23 cellular contexts compared by ENCODE assay signal in genomic region chr1:41514381-41514780, GRCh38. TPM values are rescaled to one million over a fixed set of nuclear protein-coding genes. Genes with fewer than 3 reads are reported as not detected.
DNase-seq lines count a peak whose midpoint lies in the region; ATAC-seq and TF ChIP-seq lines count a peak whose summit lies in the region.
"Had no signal": no experiment of that assay in that cellular context is flagged by ENCODE, and none has a peak within 500 bp of the region (broad histone marks: within the 10 kb centered on the region; RNA-seq: fewer than 3 reads in every experiment).

No MANE protein-coding gene starts in this region.

- H3K4me3 ChIP-seq in right atrium auricular region: no peak overlapping the region
- no peak overlapping the region for H3K4me3 ChIP-seq in mucosa of descending colon
- no peak overlapping the region for H3K4me3 ChIP-seq in upper lobe of right lung
- H3K4me3 ChIP-seq: BLaER1 treated with 17β-estradiol and CSF1 and Interleukin-3, amounts not matched to agents 10 nM and 100 nM had no signal

- H3K27me3 ChIP-seq in right atrium auricular region: no peaks in the 10 kb centered on the region
- H3K27me3 ChIP-seq in upper lobe of right lung: no peaks in the 10 kb centered on the region
- H3K27me3 ChIP-seq: BLaER1 treated with 17β-estradiol and CSF1 and Interleukin-3, amounts not matched to agents 10 nM and 100 nM had no signal

- intact Hi-C loops in Right ventricle myocardium superior (cut with DNase I): no loop called here
- intact Hi-C loops in mucosa of descending colon (cut with DNase I, micrococcal nuclease): no loop called here
- intact Hi-C loops in upper lobe of right lung (cut with DNase I): no loop called here

- TF ChIP-seq CTCF in right atrium auricular region (IDR thresholded peaks at IDR 0.05): no peak
- no peak for TF ChIP-seq CTCF in mucosa of descending colon (IDR thresholded peaks at IDR 0.05)
- no peak for TF ChIP-seq CTCF in upper lobe of right lung (IDR thresholded peaks at IDR 0.05)

- no peaks in the 10 kb centered on the region for H3K9me3 ChIP-seq in right atrium auricular region
- no peaks in the 10 kb centered on the region for H3K9me3 ChIP-seq in mucosa of descending colon
- no peaks in the 10 kb centered on the region for H3K9me3 ChIP-seq in upper lobe of right lung
- H3K9me3 ChIP-seq: BLaER1 treated with 17β-estradiol and CSF1 and Interleukin-3, amounts not matched to agents 10 nM and 100 nM had no signal

- DNase-seq in right atrium auricular region (ENCODE audit: low spot score): no peak
- DNase-seq in Right ventricle myocardium superior: no peak
- DNase-seq in erythroblast (lab: John Stamatoyannopoulos, UW): peak; percentile 14 to 25
- peak; percentile 70 to 82 (median 77) for DNase-seq in mucosa of descending colon
- DNase-seq in upper lobe of right lung: no peak
- DNase-seq in HK-2 (ENCODE audit: unreplicated experiment): no peak
- no peak for DNase-seq in stimulated activated CD4-positive, alpha-beta T cell treated with anti-CD3 and anti-CD28 coated beads, Interleukin-4, amount 100 ng/mL, for 1 hour
- DNase-seq: ACHN; activated naive CD4-positive, alpha-beta T cell treated with anti-CD3 and anti-CD28 coated beads, Interleukin-2, amount 10 ng/mL, durations not matched to agents 7 days and 5 days; activated T-cell treated with anti-CD3 and anti-CD28 coated beads, Interleukin-2, amount 50 U/mL, for 48 hours; cerebellar nuclear complex; DMS 273 treated with DMSO at 0.1 percent for 48 hours; H7; MM.1S; naive thymus-derived CD4-positive, alpha-beta T cell; NCI-H1436; NCI-H524; T-helper 1 cell had no signal

- H3K4me1 ChIP-seq in right atrium auricular region: peaks cover 0 to 39% of the 10 kb centered on the region in 2 donors
- peaks cover 24% of the 10 kb centered on the region for H3K4me1 ChIP-seq in mucosa of descending colon (ENCODE audit: low read depth)
- H3K4me1 ChIP-seq in upper lobe of right lung: peaks cover 20% of the 10 kb centered on the region

- no peak for TF ChIP-seq POLR2A in erythroblast (IDR thresholded peaks at IDR 0.05; ENCODE audit: low read length)
- TF ChIP-seq POLR2A in GM18505 (IDR thresholded peaks at IDR 0.05; ENCODE audit: borderline replicate concordance, extremely low read depth, insufficient read depth, insufficient read length): no peak

- H3K36me3 ChIP-seq in right atrium auricular region (no peaks in the 10 kb centered on the region), mucosa of descending colon (ENCODE audit: low read depth) (no peaks in the 10 kb centered on the region), upper lobe of right lung (peaks cover 12% of the 10 kb centered on the region)

- no peak for ATAC-seq in Right ventricle myocardium superior (ENCODE audit: poor library complexity)
- ATAC-seq in mucosa of descending colon: peak; percentile 64
- ATAC-seq in upper lobe of right lung: peak; percentile 9
- no peak for ATAC-seq in GM18505 (IDR thresholded peaks at IDR 0.05; ENCODE audit: unreplicated experiment)
- ATAC-seq: naive thymus-derived CD4-positive, alpha-beta T cell had no signal

- H3K27ac ChIP-seq in right atrium auricular region: peak overlapping the region; percentile 72 to 79
- H3K27ac ChIP-seq in upper lobe of right lung: no peak overlapping the region
- H3K27ac ChIP-seq: BLaER1 treated with 17β-estradiol and CSF1 and Interleukin-3, amounts not matched to agents 10 nM and 100 nM; epithelial cell of prostate had no signal

RNA-seq across cellular contexts. Expression of gene EDN2, which starts 29.9 kb away (rescaled TPM):
- total RNA-seq in right atrium auricular region (under 1 TPM in 1 of 2 donors, not detected in 1; 0.78 TPM), Right ventricle myocardium superior (0.27 TPM), mucosa of descending colon (1 to 10 TPM; 1.6 to 5.8 (median 2.0) TPM), upper lobe of right lung (not detected)
- total RNA-seq: fibroblast of villous mesenchyme; naive thymus-derived CD4-positive, alpha-beta T cell; osteocyte had no signal

Comparison
In these comparisons a context has a peak if more than half of its experiments do, and no peak if none do; other contexts are left out.
1. DNase-seq: peak in erythroblast (2 of 2) and mucosa of descending colon (3 of 3); none in right atrium auricular region (single experiment), Right ventricle myocardium superior (single experiment), upper lobe of right lung (single experiment), HK-2 (single experiment) and stimulated activated CD4-positive, alpha-beta T cell treated with anti-CD3 and anti-CD28 coated beads, Interleukin-4, amount 100 ng/mL, for 1 hour (single experiment).
2. ATAC-seq: peak in mucosa of descending colon (single experiment) and upper lobe of right lung (single experiment); none in Right ventricle myocardium superior (single experiment) and GM18505 (single experiment).